In the genomic region with DNA sequence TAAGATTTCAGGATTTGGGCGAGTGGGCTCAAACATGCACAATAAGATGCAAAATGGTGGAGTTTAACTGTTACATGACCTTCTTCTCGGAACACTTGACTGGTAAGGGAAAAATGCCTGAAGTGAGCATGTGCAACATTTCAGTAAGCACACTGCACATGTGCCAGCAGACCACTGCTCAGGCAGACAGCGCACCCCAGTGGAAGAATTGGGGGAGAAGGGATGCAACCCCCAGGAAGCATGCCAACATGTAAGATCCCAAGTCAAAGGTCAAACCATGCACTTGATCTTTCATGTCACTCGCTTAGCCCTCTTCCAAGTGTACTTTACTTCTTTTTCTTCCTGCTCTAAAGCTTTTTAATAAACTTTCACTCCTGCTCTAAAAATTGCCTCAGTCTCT, we compare ENCODE assay signal across 8 cellular contexts.
DNase-seq lines count a peak whose midpoint lies in the region; ATAC-seq, FAIRE-seq and TF ChIP-seq lines count a peak whose summit lies in the region.

No MANE protein-coding gene starts in this region.

- H3K79me2 ChIP-seq in K562 (ENCODE audit: control insufficient read depth, insufficient read depth, low read length) = no peaks in the 10 kb centered on the region

- H3K4me3 ChIP-seq in GM06990 (replicated peaks; ENCODE audit: low read depth, low read length) (no peak overlapping the region), K562 (no peak overlapping the region)

- no peaks in the 10 kb centered on the region for H3K9me3 ChIP-seq in K562 (replicated peaks; ENCODE audit: control insufficient read depth, insufficient read depth, low read depth, low read length)

- H3K36me3 ChIP-seq in GM06990 (ENCODE audit: control insufficient read depth, insufficient read depth, low read length) (no peaks in the 10 kb centered on the region), K562 (ENCODE audit: control insufficient read depth, insufficient read depth, low read length) (no peaks in the 10 kb centered on the region)

- DNase-seq in GM06990 (ENCODE audit: extremely low read depth, insufficient read length) (no peak), NAMALWA (ENCODE audit: low spot score) (peak; percentile 55), K562 (ENCODE audit: extremely low read depth in 1 of 4, low spot score in 3 of 4) (peak; percentile 21 to 54 (median 24)), NCI-H2107 treated with DMSO at 0.1 percent for 48 hours (lab: John Stamatoyannopoulos, UW; ENCODE audit: unreplicated experiment) (no peak), NCI-H1930 (lab: John Stamatoyannopoulos, UW) (no peak)
- no peak for DNase-seq in effector CD8-positive, alpha-beta T cell (lab: John Stamatoyannopoulos, UW)
- DNase-seq in naive thymus-derived CD8-positive, alpha-beta T cell = no peak

- intact Hi-C loops in K562 (cut with micrococcal nuclease) = loop anchor here (2.0 to 5.0 kb wide), 2 partner anchors 38 to 202 kb away; no protein-coding TSS in a partner anchor

- no peak for TF ChIP-seq POLR2A in K562 (conservative IDR thresholded peaks at IDR 0.05)

- no peak overlapping the region for H3K4me3 Mint-ChIP-seq in naive thymus-derived CD8-positive, alpha-beta T cell

- no TSS peak for BruUV-seq in K562 (replicated peaks; lab: Mats Ljungman, UMichigan)

- no peak overlapping the region for H2AFZ ChIP-seq in K562 (ENCODE audit: low read depth, low read length)

- H3K4me1 ChIP-seq in K562 (replicated peaks in 1 of 2; ENCODE audit: control insufficient read depth in 2 of 2, insufficient read depth in 2 of 2, low read length in 2 of 2) = no peaks in the 10 kb centered on the region

- H3K4me1 Mint-ChIP-seq in naive thymus-derived CD8-positive, alpha-beta T cell = no peaks in the 10 kb centered on the region

- POLR2A ChIA-PET in K562 (lab: Yijun Ruan, JAX) = no interaction called here
- POLR2A ChIA-PET in naive thymus-derived CD8-positive, alpha-beta T cell (lab: Charles Lee) = no interaction called here

- no peaks in the 10 kb centered on the region for H4K20me1 ChIP-seq in K562 (replicated peaks; ENCODE audit: control insufficient read depth, insufficient read depth, low read length)

- no peak overlapping the region for H3K4me2 ChIP-seq in K562 (ENCODE audit: insufficient read depth, low read length)

- peaks cover 0 to 2% (median 0%) of the 10 kb centered on the region in 9 donors for H3K9me3 Mint-ChIP-seq in naive thymus-derived CD8-positive, alpha-beta T cell

- peaks cover 0 to 21% (median 0%) of the 10 kb centered on the region in 5 donors for H3K27me3 Mint-ChIP-seq in naive thymus-derived CD8-positive, alpha-beta T cell

- TF ChIP-seq EP300 in K562 (IDR thresholded peaks at IDR 0.05; ENCODE audit: low read length) = no peak

- H3K9me1 ChIP-seq in K562 (ENCODE audit: control insufficient read depth, insufficient read depth, low read length) = no peaks in the 10 kb centered on the region

- H3K27me3 ChIP-seq in GM06990 (replicated peaks; ENCODE audit: control insufficient read depth, insufficient read depth, low read length) = no peaks in the 10 kb centered on the region
- H3K27me3 ChIP-seq in K562 (ENCODE audit: control insufficient read depth in 2 of 2, insufficient read depth in 2 of 2, low read length in 2 of 2) = no peaks in the 10 kb centered on the region

- no peaks in the 10 kb centered on the region for H3K36me3 Mint-ChIP-seq in naive thymus-derived CD8-positive, alpha-beta T cell

- FAIRE-seq in K562 (lab: Jason Lieb, UNC) = peak; percentile 79

- ATAC-seq in GM21515 (IDR thresholded peaks at IDR 0.05; ENCODE audit: unreplicated experiment) (peak; percentile 76), K562 (peak; percentile 89)
- no peak for ATAC-seq in naive thymus-derived CD8-positive, alpha-beta T cell

- TF ChIP-seq RAD21 in K562 (CRISPR knock-in tag; conservative IDR thresholded peaks at IDR 0.05 in 1 of 2, IDR thresholded peaks at IDR 0.05 in 1 of 2) = peak in 1 of 2 experiments; percentile 50; a peak in 2 of 4 replicates

- no peak overlapping the region for H3K27ac Mint-ChIP-seq in naive thymus-derived CD8-positive, alpha-beta T cell

- CTCF ChIA-PET in K562 (lab: Yijun Ruan, JAX; ENCODE audit: low intra/inter-chr PET ratio) = interaction anchor here (0.6 kb wide), 1 partner anchor 922 kb away, joined by 3 read pairs; no protein-coding TSS in a partner anchor

- peak; percentile 64 for TF ChIP-seq CTCF in GM06990 (IDR thresholded peaks at IDR 0.05; ENCODE audit: insufficient read depth, low read length, poor library complexity, severe bottlenecking)
- TF ChIP-seq CTCF in K562 (IDR thresholded peaks at IDR 0.05 in 2 of 3, conservative IDR thresholded peaks at IDR 0.05 in 1 of 3; ENCODE audit: insufficient read depth in 2 of 3, low read depth in 1 of 3, low read length in 3 of 3) = peak; percentile 54 to 58 (median 56)

- in situ Hi-C loops in K562 (cut with MboI) = no loop called here

- H3K9ac ChIP-seq in K562 (ENCODE audit: insufficient read depth in 1 of 2, low read depth in 2 of 2, low read length in 2 of 2) = no peak overlapping the region

- H3K27ac ChIP-seq in K562 (ENCODE audit: extremely low read depth, low read depth, low read length) = no peak overlapping the region

- WGBS in K562 (ENCODE audit: insufficient coverage, low coverage, missing lambda C conversion rate) = 6% methylated on average over 4 of the region's 4 CpGs

TF ChIP-seq in K562, 482 proteins besides CTCF, POLR2A, EP300 and RAD21 (continues in another document):
- TF ChIP-seq NRF1 (conservative IDR thresholded peaks at IDR 0.05 in 1 of 2, IDR thresholded peaks at IDR 0.05 in 1 of 2) (peak; percentile 54 to 68), ZNF277 (CRISPR knock-in tag; IDR thresholded peaks at IDR 0.05; ENCODE audit: borderline replicate concordance) (no peak), MAX (CRISPR knock-in tag; IDR thresholded peaks at IDR 0.05) (peak; percentile 16; the same call in 1 of the 2 replicates), ESRRB (CRISPR knock-in tag; IDR thresholded peaks at IDR 0.05; ENCODE audit: borderline replicate concordance) (no peak), E2F6 (IDR thresholded peaks at IDR 0.05; ENCODE audit: borderline replicate concordance in 1 of 2, extremely low read depth in 1 of 2, insufficient read depth in 1 of 2, insufficient read length in 1 of 2, low read depth in 1 of 2, low read length in 1 of 2, poor library complexity in 1 of 2, severe bottlenecking in 1 of 2) (peak in 1 of 2 experiments; percentile 37), NR2C1 (IDR thresholded peaks at IDR 0.05) (peak; percentile 58; the same call in 1 of the 2 replicates), NR2C1 (tag; IDR thresholded peaks at IDR 0.05) (no peak), ATF1 (CRISPR knock-in tag; IDR thresholded peaks at IDR 0.05) (no peak), ATF1 (tag; IDR thresholded peaks at IDR 0.05) (no peak), ZNF253 (CRISPR knock-in tag; conservative IDR thresholded peaks at IDR 0.05) (no peak), NFIC (IDR thresholded peaks at IDR 0.05) (peak; percentile 53), SMC3 (conservative IDR thresholded peaks at IDR 0.05; ENCODE audit: insufficient read depth, low read depth, low read length) (0 out of 2 replicates have a peak, but pooled peaks have one; percentile 13), MYC (IDR thresholded peaks at IDR 0.05; ENCODE audit: low read depth, low read length) (peak; percentile 65; the same call in 1 of the 2 replicates), MYC (CRISPR knock-in tag; IDR thresholded peaks at IDR 0.05; ENCODE audit: borderline replicate concordance, low read depth) (no peak), SNRNP70 (optimal IDR thresholded peaks at IDR 0.05; ENCODE audit: low read depth, low read length) (no peak), STAG1 (CRISPR knock-in tag; IDR thresholded peaks at IDR 0.05; ENCODE audit: borderline replicate concordance) (peak; percentile 38; the same call in 1 of the 2 replicates)
- TF ChIP-seq, protein P1, sequence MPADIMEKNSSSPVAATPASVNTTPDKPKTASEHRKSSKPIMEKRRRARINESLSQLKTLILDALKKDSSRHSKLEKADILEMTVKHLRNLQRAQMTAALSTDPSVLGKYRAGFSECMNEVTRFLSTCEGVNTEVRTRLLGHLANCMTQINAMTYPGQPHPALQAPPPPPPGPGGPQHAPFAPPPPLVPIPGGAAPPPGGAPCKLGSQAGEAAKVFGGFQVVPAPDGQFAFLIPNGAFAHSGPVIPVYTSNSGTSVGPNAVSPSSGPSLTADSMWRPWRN (IDR thresholded peaks at IDR 0.05; ENCODE audit: low read depth) = no peak

Comparison
In these comparisons a context has a peak if more than half of its experiments do, and no peak if none do; other contexts are left out.
1. DNase-seq: peak in NAMALWA (single experiment) and K562 (4 of 4); none in GM06990 (single experiment), NCI-H2107 treated with DMSO at 0.1 percent for 48 hours (single experiment), effector CD8-positive, alpha-beta T cell (single experiment), naive thymus-derived CD8-positive, alpha-beta T cell (0 of 10) and NCI-H1930 (0 of 2).
2. ATAC-seq: peak in GM21515 (single experiment) and K562 (single experiment); none in naive thymus-derived CD8-positive, alpha-beta T cell (0 of 2).